16 cellular contexts compared by ENCODE assay signal in the genomic region with DNA sequence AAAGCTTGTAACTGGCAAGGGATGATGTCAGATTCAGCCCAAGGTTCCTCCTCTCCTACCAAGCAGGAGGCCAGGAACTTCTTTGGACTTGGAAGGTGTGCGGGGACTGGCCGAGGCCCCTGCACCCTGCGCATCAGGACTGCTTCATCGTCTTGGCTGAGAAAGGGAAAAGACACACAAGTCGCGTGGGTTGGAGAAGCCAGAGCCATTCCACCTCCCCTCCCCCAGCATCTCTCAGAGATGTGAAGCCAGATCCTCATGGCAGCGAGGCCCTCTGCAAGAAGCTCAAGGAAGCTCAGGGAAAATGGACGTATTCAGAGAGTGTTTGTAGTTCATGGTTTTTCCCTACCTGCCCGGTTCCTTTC. TPM values are rescaled to one million over a fixed set of nuclear protein-coding genes. Genes with fewer than 3 reads are reported as not detected.
A peak's percentile ranks its signal among the peaks of the same experiment; 100 is the strongest.
DNase-seq lines count a peak whose midpoint lies in the region; ATAC-seq and TF ChIP-seq lines count a peak whose summit lies in the region.
"Had no signal": no experiment of that assay in that cellular context is flagged by ENCODE, and none has a peak within 500 bp of the region (broad histone marks: within the 10 kb centered on the region; RNA-seq: fewer than 3 reads in every experiment).

No MANE protein-coding gene starts in this region.

- H3K4me3 Mint-ChIP-seq in CD14-positive monocyte (no peak overlapping the region), Caco-2 (ENCODE audit: unreplicated experiment) (no peak overlapping the region), glutamatergic neuron (ENCODE audit: unreplicated experiment) (no peak overlapping the region)
- peak overlapping the region; percentile 95 for H3K4me3 Mint-ChIP-seq in activated T-helper 17 cell treated with anti-CD3 and anti-CD28 coated beads, Interleukin-2, amount 50 U/mL, for 72 hours
- H3K4me3 Mint-ChIP-seq: GM23338, WTC11 had no signal

- ATAC-seq in activated T-helper 17 cell treated with anti-CD3 and anti-CD28 coated beads, Interleukin-2, amount 50 U/mL, for 72 hours (replicated peaks): peak; percentile 5
- peak; percentile 6 for ATAC-seq in mucosa of descending colon
- no peak for ATAC-seq in HG03097 (IDR thresholded peaks at IDR 0.05; ENCODE audit: low FRiP score, unreplicated experiment)
- ATAC-seq: GM23338, SK-N-SH treated with all-trans-retinoic acid at 6 μM for 48 hours, WTC11 had no signal

- CTCF ChIA-PET in Caco-2 (lab: Charles Lee): no interaction called here

- no peaks in the 10 kb centered on the region for H3K27me3 ChIP-seq in Caco-2 (replicated peaks; ENCODE audit: control insufficient read depth, insufficient read depth, low read length)

- H3K36me3 Mint-ChIP-seq in CD14-positive monocyte (peaks cover 59 to 75% of the 10 kb centered on the region in 2 donors), Caco-2 (ENCODE audit: insufficient read depth, unreplicated experiment) (peaks cover 80% of the 10 kb centered on the region), glutamatergic neuron (ENCODE audit: unreplicated experiment) (no peaks in the 10 kb centered on the region)
- H3K36me3 Mint-ChIP-seq in activated T-helper 17 cell treated with anti-CD3 and anti-CD28 coated beads, Interleukin-2, amount 50 U/mL, for 72 hours (ENCODE audit: low read depth): peaks cover 87% of the 10 kb centered on the region

- POLR2A ChIA-PET in Caco-2 (lab: Charles Lee): no interaction called here

- DNase-seq in CD14-positive monocyte (ENCODE audit: low spot score) (no peak), mucosa of descending colon (no peak), kidney tubule cell (ENCODE audit: low spot score) (no peak), Caco-2 (no peak), glutamatergic neuron (no peak)
- DNase-seq: cerebellar nuclear complex, kidney, NCI-H1694, NCI-H524 treated with DMSO at 0.1 percent for 48 hours, PC-9 had no signal

- in situ Hi-C loops in GM18951 (cut with MboI; ENCODE audit: low sequenced_read_pairs, unreplicated experiment): no loop called here

- H3K9me3 ChIP-seq in mucosa of descending colon (no peaks in the 10 kb centered on the region), Caco-2 (no peaks in the 10 kb centered on the region)

- H3K36me3 ChIP-seq in mucosa of descending colon (ENCODE audit: low read depth) (peaks cover 22% of the 10 kb centered on the region), Caco-2 (ENCODE audit: control insufficient read depth, insufficient read depth, low read length) (peaks cover 1% of the 10 kb centered on the region; the same call in 1 of the 2 replicates)

- TF ChIP-seq CTCF in CD14-positive monocyte (IDR thresholded peaks at IDR 0.05) (no peak), mucosa of descending colon (IDR thresholded peaks at IDR 0.05) (no peak), Caco-2 (IDR thresholded peaks at IDR 0.05; ENCODE audit: insufficient read depth in 1 of 2, low read depth in 1 of 2, low read length in 1 of 2, severe bottlenecking in 1 of 2, unreplicated experiment in 1 of 2) (no peak), glutamatergic neuron (IDR thresholded peaks at IDR 0.05; ENCODE audit: partially characterized antibody, unreplicated experiment) (no peak)

- H3K27me3 Mint-ChIP-seq in CD14-positive monocyte (ENCODE audit: low read depth in 3 of 3): peaks cover 0 to 3% (median 0%) of the 10 kb centered on the region in 3 donors
- no peaks in the 10 kb centered on the region for H3K27me3 Mint-ChIP-seq in activated T-helper 17 cell treated with anti-CD3 and anti-CD28 coated beads, Interleukin-2, amount 50 U/mL, for 72 hours
- H3K27me3 Mint-ChIP-seq in Caco-2 (ENCODE audit: insufficient read depth, unreplicated experiment): no peaks in the 10 kb centered on the region
- no peaks in the 10 kb centered on the region for H3K27me3 Mint-ChIP-seq in glutamatergic neuron (ENCODE audit: unreplicated experiment)

- H3K4me1 Mint-ChIP-seq in CD14-positive monocyte (peaks cover 47% of the 10 kb centered on the region), Caco-2 (ENCODE audit: low read depth, unreplicated experiment) (no peaks in the 10 kb centered on the region), glutamatergic neuron (ENCODE audit: low read depth, unreplicated experiment) (no peaks in the 10 kb centered on the region)
- peaks cover 28% of the 10 kb centered on the region for H3K4me1 Mint-ChIP-seq in activated T-helper 17 cell treated with anti-CD3 and anti-CD28 coated beads, Interleukin-2, amount 50 U/mL, for 72 hours

- H3K27ac Mint-ChIP-seq in CD14-positive monocyte (peak overlapping the region; percentile 10 to 85 (median 76)), Caco-2 (ENCODE audit: unreplicated experiment) (no peak overlapping the region), glutamatergic neuron (ENCODE audit: unreplicated experiment) (no peak overlapping the region)
- H3K27ac Mint-ChIP-seq in activated T-helper 17 cell treated with anti-CD3 and anti-CD28 coated beads, Interleukin-2, amount 50 U/mL, for 72 hours: peak overlapping the region; percentile 84
- H3K27ac Mint-ChIP-seq: GM23338, WTC11 had no signal

- H3K4me1 ChIP-seq in mucosa of descending colon (ENCODE audit: low read depth): no peaks in the 10 kb centered on the region
- H3K4me1 ChIP-seq in Caco-2: no peaks in the 10 kb centered on the region

- peaks cover 0 to 8% (median 2%) of the 10 kb centered on the region in 7 donors for H3K9me3 Mint-ChIP-seq in CD14-positive monocyte
- H3K9me3 Mint-ChIP-seq in activated T-helper 17 cell treated with anti-CD3 and anti-CD28 coated beads, Interleukin-2, amount 50 U/mL, for 72 hours: no peaks in the 10 kb centered on the region
- no peaks in the 10 kb centered on the region for H3K9me3 Mint-ChIP-seq in Caco-2 (ENCODE audit: unreplicated experiment)
- peaks cover 3% of the 10 kb centered on the region for H3K9me3 Mint-ChIP-seq in glutamatergic neuron (ENCODE audit: unreplicated experiment)

- intact Hi-C loops in CD14-positive monocyte (cut with micrococcal nuclease) (no loop called here), mucosa of descending colon (cut with DNase I, micrococcal nuclease) (no loop called here), Caco-2 (cut with micrococcal nuclease; ENCODE audit: unreplicated experiment) (no loop called here)

- peak; percentile 28 for TF ChIP-seq POLR2A in GM18951 (IDR thresholded peaks at IDR 0.05; ENCODE audit: extremely low read depth, insufficient read depth, insufficient read length)

- BruUV-seq in Caco-2 (replicated peaks; lab: Mats Ljungman, UMichigan): no TSS peak

- H3K4me3 ChIP-seq in mucosa of descending colon (no peak overlapping the region), Caco-2 (ENCODE audit: low read depth, low read length) (no peak overlapping the region)
- H3K4me3 ChIP-seq: GM23338, PC-9 had no signal

RNA-seq across cellular contexts. Expression of gene TNFAIP3, which starts 14.4 kb away (rescaled TPM):
- polyA plus RNA-seq in CD14-positive monocyte: 10 to 100 TPM; 35.5 to 38.4 TPM
- 100 to 1,000 TPM; 254 to 663 TPM for total RNA-seq in activated T-helper 17 cell treated with anti-CD3 and anti-CD28 coated beads, Interleukin-2, amount 50 U/mL, for 72 hours
- 10 to 100 TPM; 49.3 to 65.2 (median 55.8) TPM for total RNA-seq in mucosa of descending colon
- total RNA-seq in Caco-2 (2022): 45.7 and 50.4 TPM in 2 replicates
- total RNA-seq in glutamatergic neuron (ENCODE audit: unreplicated experiment): 2.2 TPM

Comparison
In these comparisons a context has a peak if more than half of its experiments do, and no peak if none do; other contexts are left out.
1. H3K27ac Mint-ChIP-seq: peak in CD14-positive monocyte (7 of 7) and activated T-helper 17 cell treated with anti-CD3 and anti-CD28 coated beads, Interleukin-2, amount 50 U/mL, for 72 hours (single experiment); none in Caco-2 (single experiment) and glutamatergic neuron (single experiment).
2. RNA of gene TNFAIP3, which starts 14.4 kb away (total RNA-seq): 254 to 663 TPM in activated T-helper 17 cell treated with anti-CD3 and anti-CD28 coated beads, Interleukin-2, amount 50 U/mL, for 72 hours, 49.3 to 65.2 TPM in mucosa of descending colon and 45.7 to 50.4 TPM in Caco-2; 2.2 TPM in glutamatergic neuron (single experiment); every median in the first group is over 10 times any median in the second.